In genomic region chr5:121919091-121919490, GRCh38 we compare ENCODE assay signal across 32 cellular contexts.
"Had no signal": no experiment of that assay in that cellular context is flagged by ENCODE, and none has a peak within 500 bp of the region (broad histone marks: within the 10 kb centered on the region; RNA-seq: fewer than 3 reads in every experiment).

No MANE protein-coding gene starts in this region.

- DNase-seq: activated B cell treated with CpG ODN at 0.5 μM for 24 hours; activated CD4-positive, alpha-beta memory T cell treated with anti-CD3 and anti-CD28 coated beads for 36 hours; activated CD4-positive, alpha-beta T cell treated with anti-CD3 and anti-CD28 coated beads for 4 hours; activated CD4-positive, alpha-beta T cell treated with anti-CD3 and anti-CD28 coated beads, Interleukin-2, amount 10 ng/mL, durations not matched to agents 24 days and 14 days; activated CD4-positive, alpha-beta T cell treated with anti-CD3 and anti-CD28 coated beads, Interleukin-2, amount 50 U/mL, for 1 hour; activated CD4-positive, alpha-beta T cell treated with anti-CD3 and anti-CD28 coated beads, Interleukin-2, amount 50 U/mL, for 4 hours; activated CD4-positive, CD25-positive, alpha-beta regulatory T cell treated with anti-CD3 and anti-CD28 coated beads, Interleukin-2, amount 50 U/mL, for 72 hours; activated CD8-positive, alpha-beta memory T cell treated with anti-CD3 and anti-CD28 coated beads, Interleukin-2, amount 50 U/mL, for 4 hours; activated CD8-positive, alpha-beta T cell treated with anti-CD3 and anti-CD28 coated beads for 36 hours; activated effector memory CD4-positive, alpha-beta T cell treated with anti-CD3 and anti-CD28 coated beads, Interleukin-2, amount 50 U/mL, for 16 hours; activated gamma-delta T cell treated with Interleukin-2 at 50 U/mL for 16 hours; activated naive CD4-positive, alpha-beta T cell; activated naive CD4-positive, alpha-beta T cell treated with anti-CD3 and anti-CD28 coated beads for 36 hours; activated naive CD4-positive, alpha-beta T cell treated with anti-CD3 and anti-CD28 coated beads, Interleukin-2, amount 50 U/mL, for 16 hours; activated naive CD8-positive, alpha-beta T cell treated with anti-CD3 and anti-CD28 coated beads for 36 hours; activated T-cell treated with anti-CD3 and anti-CD28 coated beads for 4 hours; activated T-cell treated with anti-CD3 and anti-CD28 coated beads, Interleukin-2, amount 50 U/mL, for 1 hour; activated T-cell treated with anti-CD3 and anti-CD28 coated beads, Interleukin-2, amount 50 U/mL, for 4 hours; activated T-cell treated with anti-CD3 and anti-CD28 coated beads, Interleukin-2, amount 50 U/mL, for 72 hours; adrenal gland; amniotic stem cell; caudate nucleus; cerebellar nuclear complex; T-cell; T-helper 17 cell had no signal

- H3K4me3 ChIP-seq: adrenal gland, ascending aorta, cardiac muscle cell had no signal

- H3K9me3 ChIP-seq: adrenal gland had no signal

- H3K4me1 ChIP-seq: adrenal gland, ascending aorta had no signal

- FAIRE-seq: bronchial epithelial cell, TTC549 had no signal

- H3K27me3 ChIP-seq: adrenal gland, ascending aorta, cardiac muscle cell had no signal

- H3K27ac ChIP-seq: adrenal gland, ascending aorta, cardiac muscle cell, VCaP had no signal

- H3K36me3 ChIP-seq: adrenal gland, ascending aorta, cardiac muscle cell had no signal

- ATAC-seq: activated CD8-positive, alpha-beta T cell treated with anti-CD3 and anti-CD28 coated beads for 36 hours; activated naive CD4-positive, alpha-beta T cell treated with anti-CD3 and anti-CD28 coated beads, Interleukin-2, amount 50 U/mL, for 72 hours; activated T-cell treated with anti-CD3 and anti-CD28 coated beads, Interleukin-2, amount 50 U/mL, for 4 hours; activated T-cell treated with anti-CD3 and anti-CD28 coated beads, Interleukin-2, amount 50 U/mL, for 72 hours; activated T-helper 17 cell treated with anti-CD3 and anti-CD28 coated beads, Interleukin-2, amount 50 U/mL, for 72 hours; T-cell; T-helper 17 cell had no signal
